ENCODE assay signal across 20 cellular contexts in genomic region chr6:64672131-64672530, GRCh38.
DNase-seq lines count a peak whose midpoint lies in the region; ATAC-seq lines count a peak whose summit lies in the region.
"Had no signal": no experiment of that assay in that cellular context is flagged by ENCODE, and none has a peak within 500 bp of the region (broad histone marks: within the 10 kb centered on the region; RNA-seq: fewer than 3 reads in every experiment).

No MANE protein-coding gene starts in this region.

- no peak overlapping the region for H2BK12ac ChIP-seq in mesenchymal stem cell (ENCODE audit: low read length in 2 of 2)

- H2BK120ac ChIP-seq in mesenchymal stem cell (ENCODE audit: low read depth, low read length): no peak overlapping the region

- H4K8ac ChIP-seq in mesenchymal stem cell (ENCODE audit: low read length): no peak overlapping the region

- H3K14ac ChIP-seq in mesenchymal stem cell (ENCODE audit: low read length in 2 of 2): no peak overlapping the region

- H3K9me3 ChIP-seq in adipocyte (ENCODE audit: control insufficient read depth, low read length): no peaks in the 10 kb centered on the region
- no peaks in the 10 kb centered on the region for H3K9me3 ChIP-seq in mesenchymal stem cell (ENCODE audit: control insufficient read depth, low read length)
- H3K9me3 ChIP-seq: lower lobe of right lung had no signal

- no peak for ATAC-seq in HG03196 (IDR thresholded peaks at IDR 0.05; ENCODE audit: unreplicated experiment)

- H3K4me2 ChIP-seq in mesenchymal stem cell (ENCODE audit: low read length, poor library complexity, severe bottlenecking): no peak overlapping the region

- no peaks in the 10 kb centered on the region for H3K36me3 ChIP-seq in adipocyte (ENCODE audit: control insufficient read depth, insufficient read depth, low read length, severe bottlenecking)
- H3K36me3 ChIP-seq in mesenchymal stem cell (ENCODE audit: control insufficient read depth in 1 of 2, insufficient read depth in 2 of 2, low read depth in 1 of 2, low read length in 2 of 2): no peaks in the 10 kb centered on the region
- H3K36me3 ChIP-seq: lower lobe of right lung, WERI-Rb-1 had no signal

- no peak overlapping the region for H2BK15ac ChIP-seq in mesenchymal stem cell (ENCODE audit: low read depth, poor library complexity, severe bottlenecking)

- H3K23ac ChIP-seq in mesenchymal stem cell (ENCODE audit: low read length in 2 of 2): no peak overlapping the region

- H3K4ac ChIP-seq in mesenchymal stem cell (ENCODE audit: low read depth in 1 of 2, low read length in 2 of 2): no peak overlapping the region

- no peak overlapping the region for H3K4me3 ChIP-seq in adipocyte (ENCODE audit: low read length)
- H3K4me3 ChIP-seq in mesenchymal stem cell (ENCODE audit: insufficient read depth in 1 of 2, low read depth in 1 of 2, low read length in 2 of 2): no peak overlapping the region
- H3K4me3 ChIP-seq: lower lobe of right lung had no signal

- H2AK5ac ChIP-seq in mesenchymal stem cell (ENCODE audit: low read length, severe bottlenecking): no peak overlapping the region

- H2AFZ ChIP-seq in mesenchymal stem cell (ENCODE audit: low read depth, low read length): no peak overlapping the region

- H4K91ac ChIP-seq in mesenchymal stem cell (ENCODE audit: low read length): no peak overlapping the region

- H3K18ac ChIP-seq in mesenchymal stem cell (ENCODE audit: low read depth in 1 of 2, low read length in 2 of 2): no peak overlapping the region

- DNase-seq in CMK (ENCODE audit: low read depth): peak; percentile 37
- DNase-seq in NOMO-1 treated with dmso at 0.1 percent for 144 hours (lab: John Stamatoyannopoulos, UW; ENCODE audit: unreplicated experiment): peak; percentile 86
- DNase-seq in adipocyte (ENCODE audit: low read depth): no peak
- peak; percentile 90 for DNase-seq in mesenchymal stem cell
- DNase-seq in 8988T: no peak
- DNase-seq in NCI-H446 (lab: John Stamatoyannopoulos, UW): no peak
- no peak for DNase-seq in activated CD8-positive, alpha-beta memory T cell treated with anti-CD3 and anti-CD28 coated beads for 24 hours
- DNase-seq: activated CD4-positive, alpha-beta T cell treated with anti-CD3 and anti-CD28 coated beads, Interleukin-2, amount 50 U/mL, for 4 hours; activated effector memory CD4-positive, alpha-beta T cell treated with Interleukin-2 at 50 U/mL for 16 hours; C1 segment of cervical spinal cord; cortex of kidney; IMR-90; lower lobe of right lung; NCI-H1930; NCI-H345; occipital lobe; stimulated activated CD4-positive, alpha-beta T cell treated with anti-CD3 and anti-CD28 coated beads, Interleukin-12 subunit alpha, Interleukin-12 subunit beta, amount 100 ng/mL, for 4 hours; WERI-Rb-1 had no signal

- H3K27ac ChIP-seq in mesenchymal stem cell (ENCODE audit: low read length, poor library complexity, severe bottlenecking): no peak overlapping the region
- H3K27ac ChIP-seq: HL-60, lower lobe of right lung, WERI-Rb-1 had no signal

- H3K9ac ChIP-seq in adipocyte (ENCODE audit: low read length) (peak overlapping the region; percentile 40), mesenchymal stem cell (ENCODE audit: low read length) (no peak overlapping the region)

- H2BK5ac ChIP-seq in mesenchymal stem cell (ENCODE audit: low read depth, low read length, poor library complexity, severe bottlenecking): no peak overlapping the region

- H3K4me1 ChIP-seq in adipocyte (ENCODE audit: control insufficient read depth, insufficient read depth, low read length) (peaks cover 12% of the 10 kb centered on the region), mesenchymal stem cell (ENCODE audit: control insufficient read depth, insufficient read depth, low read depth, low read length) (no peaks in the 10 kb centered on the region)
- H3K4me1 ChIP-seq: lower lobe of right lung had no signal

- H3K79me1 ChIP-seq in mesenchymal stem cell (replicated peaks; ENCODE audit: low read length, poor library complexity, severe bottlenecking): no peaks in the 10 kb centered on the region

- H3K27me3 ChIP-seq in adipocyte (replicated peaks; ENCODE audit: control insufficient read depth, insufficient read depth, low read length) (no peaks in the 10 kb centered on the region), mesenchymal stem cell (ENCODE audit: control insufficient read depth in 1 of 2, insufficient read depth in 1 of 2, low read length in 2 of 2) (no peaks in the 10 kb centered on the region)

- 4% methylated on average over 3 of the region's 3 CpGs for WGBS in mesenchymal stem cell

Comparison
In these comparisons a context has a peak if more than half of its experiments do, and no peak if none do; other contexts are left out.
1. DNase-seq: peak in CMK (single experiment), NOMO-1 treated with dmso at 0.1 percent for 144 hours (single experiment) and mesenchymal stem cell (single experiment); none in adipocyte (single experiment), 8988T (single experiment), NCI-H446 (0 of 2) and activated CD8-positive, alpha-beta memory T cell treated with anti-CD3 and anti-CD28 coated beads for 24 hours (single experiment).